12 cellular contexts compared by ENCODE assay signal in the genomic region with DNA sequence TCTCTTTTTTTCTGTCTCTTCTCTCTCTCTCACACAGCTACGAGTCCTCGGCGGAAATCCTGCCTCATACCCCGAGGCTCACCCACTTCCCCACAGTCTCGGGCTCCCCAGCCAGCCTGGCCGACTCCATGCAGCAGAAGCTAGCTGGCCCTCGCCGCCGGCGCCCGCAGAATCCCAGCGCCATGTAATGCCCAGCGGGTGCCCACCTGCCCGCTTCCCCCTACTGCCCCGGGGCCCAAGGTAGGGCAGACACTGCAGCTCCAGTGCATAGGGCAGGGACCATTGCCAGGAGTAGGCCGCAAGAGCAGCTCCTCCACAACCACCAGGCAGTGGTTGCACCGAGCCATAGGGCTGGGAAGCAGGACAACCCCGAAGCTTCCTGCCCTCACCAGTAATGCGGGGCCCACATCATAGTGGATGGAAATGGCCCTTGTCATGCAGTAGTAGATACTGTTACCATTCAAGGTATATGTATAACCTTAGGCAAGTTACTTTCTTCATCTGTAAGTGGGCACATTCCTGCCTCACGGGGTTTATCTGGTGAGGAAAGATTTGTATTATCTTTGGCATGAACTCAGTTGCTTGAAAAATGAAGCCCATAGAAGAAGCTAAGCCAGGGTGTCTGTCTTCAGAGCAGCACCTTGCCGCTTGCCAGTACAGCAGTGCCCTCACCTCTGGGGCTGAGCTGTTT. TPM values are rescaled to one million over a fixed set of nuclear protein-coding genes. Genes with fewer than 3 reads are reported as not detected.
A peak's percentile ranks its signal among the peaks of the same experiment; 100 is the strongest.
DNase-seq lines count a peak whose midpoint lies in the region; ATAC-seq and TF ChIP-seq lines count a peak whose summit lies in the region.
"Had no signal": no experiment of that assay in that cellular context is flagged by ENCODE, and none has a peak within 500 bp of the region (broad histone marks: within the 10 kb centered on the region; RNA-seq: fewer than 3 reads in every experiment).

No MANE protein-coding gene starts in this region.

- H3K4me3 Mint-ChIP-seq in activated CD4-positive, alpha-beta T cell treated with anti-CD3 and anti-CD28 coated beads, Interleukin-2, amount 10 ng/mL, durations not matched to agents 24 days and 14 days: no peak overlapping the region
- no peak overlapping the region for H3K4me3 Mint-ChIP-seq in activated T-helper 1 cell treated with anti-CD3 and anti-CD28 coated beads, Interleukin-12 subunit alpha, Interleukin-12 subunit beta, Interleukin-2, Interleukin-4 antibody, amounts not matched to agents 30 ng/mL and 10 ng/mL and 1 ng/mL, durations not matched to agents 14 hours and 24 hours and 36 hours
- no peak overlapping the region for H3K4me3 Mint-ChIP-seq in stimulated activated naive B cell treated with anti-CD40 and anti-IgM and Interleukin-4, amounts not matched to agents 10 μg/mL and 1 μg/mL and 100 μg/mL, for 72 hours

- peaks cover 36% of the 10 kb centered on the region for H3K36me3 Mint-ChIP-seq in activated CD4-positive, alpha-beta T cell treated with anti-CD3 and anti-CD28 coated beads, Interleukin-2, amount 10 ng/mL, durations not matched to agents 24 days and 14 days (ENCODE audit: low read depth)
- H3K36me3 Mint-ChIP-seq in activated T-helper 1 cell treated with anti-CD3 and anti-CD28 coated beads, Interleukin-12 subunit alpha, Interleukin-12 subunit beta, Interleukin-2, Interleukin-4 antibody, amounts not matched to agents 30 ng/mL and 10 ng/mL and 1 ng/mL, durations not matched to agents 14 hours and 24 hours and 36 hours (ENCODE audit: low read depth): peaks cover 34% of the 10 kb centered on the region
- peaks cover 16 to 19% of the 10 kb centered on the region in 2 donors for H3K36me3 Mint-ChIP-seq in stimulated activated naive B cell treated with anti-CD40 and anti-IgM and Interleukin-4, amounts not matched to agents 10 μg/mL and 1 μg/mL and 100 μg/mL, for 72 hours

- peaks cover 0 to 63% of the 10 kb centered on the region in 2 donors for H3K36me3 ChIP-seq in gastroesophageal sphincter

- 30 to 86% methylated on average over 2 to 12 of the region's 21 CpGs for WGBS in gastroesophageal sphincter (ENCODE audit: low coverage in 1 of 2), 2 donors

- H3K9me3 ChIP-seq in gastroesophageal sphincter: no peaks in the 10 kb centered on the region
- H3K9me3 ChIP-seq: lower lobe of right lung had no signal

- intact Hi-C loops in activated CD4-positive, alpha-beta T cell treated with anti-CD3 and anti-CD28 coated beads, Interleukin-2, amount 10 ng/mL, durations not matched to agents 24 days and 14 days (cut with micrococcal nuclease): loop anchor here (10.0 kb wide), 1 partner anchor 53 kb away; a partner anchor contains a TSS
- intact Hi-C loops in activated T-helper 1 cell treated with anti-CD3 and anti-CD28 coated beads, Interleukin-12 subunit alpha, Interleukin-12 subunit beta, Interleukin-2, Interleukin-4 antibody, amounts not matched to agents 30 ng/mL and 10 ng/mL and 1 ng/mL, durations not matched to agents 14 hours and 24 hours and 36 hours (cut with micrococcal nuclease): no loop called here

- H3K4me1 Mint-ChIP-seq in activated CD4-positive, alpha-beta T cell treated with anti-CD3 and anti-CD28 coated beads, Interleukin-2, amount 10 ng/mL, durations not matched to agents 24 days and 14 days: peaks cover 18% of the 10 kb centered on the region
- peaks cover 26% of the 10 kb centered on the region for H3K4me1 Mint-ChIP-seq in activated T-helper 1 cell treated with anti-CD3 and anti-CD28 coated beads, Interleukin-12 subunit alpha, Interleukin-12 subunit beta, Interleukin-2, Interleukin-4 antibody, amounts not matched to agents 30 ng/mL and 10 ng/mL and 1 ng/mL, durations not matched to agents 14 hours and 24 hours and 36 hours (ENCODE audit: low read depth)
- H3K4me1 Mint-ChIP-seq in stimulated activated naive B cell treated with anti-CD40 and anti-IgM and Interleukin-4, amounts not matched to agents 10 μg/mL and 1 μg/mL and 100 μg/mL, for 72 hours: peaks cover 15 to 50% of the 10 kb centered on the region in 2 donors

- H3K4me3 ChIP-seq in gastroesophageal sphincter: no peak overlapping the region
- H3K4me3 ChIP-seq: lower lobe of right lung had no signal

- H3K27me3 ChIP-seq in gastroesophageal sphincter: no peaks in the 10 kb centered on the region

- H3K9me3 Mint-ChIP-seq in activated CD4-positive, alpha-beta T cell treated with anti-CD3 and anti-CD28 coated beads, Interleukin-2, amount 10 ng/mL, durations not matched to agents 24 days and 14 days: no peaks in the 10 kb centered on the region
- H3K9me3 Mint-ChIP-seq in activated T-helper 1 cell treated with anti-CD3 and anti-CD28 coated beads, Interleukin-12 subunit alpha, Interleukin-12 subunit beta, Interleukin-2, Interleukin-4 antibody, amounts not matched to agents 30 ng/mL and 10 ng/mL and 1 ng/mL, durations not matched to agents 14 hours and 24 hours and 36 hours: no peaks in the 10 kb centered on the region
- no peaks in the 10 kb centered on the region for H3K9me3 Mint-ChIP-seq in stimulated activated naive B cell treated with anti-CD40 and anti-IgM and Interleukin-4, amounts not matched to agents 10 μg/mL and 1 μg/mL and 100 μg/mL, for 72 hours

- TF ChIP-seq EP300 in gastroesophageal sphincter (IDR thresholded peaks at IDR 0.05): no peak

- H3K27ac Mint-ChIP-seq in activated CD4-positive, alpha-beta T cell treated with anti-CD3 and anti-CD28 coated beads, Interleukin-2, amount 10 ng/mL, durations not matched to agents 24 days and 14 days: peak overlapping the region; percentile 1
- peak overlapping the region; percentile 35 for H3K27ac Mint-ChIP-seq in activated T-helper 1 cell treated with anti-CD3 and anti-CD28 coated beads, Interleukin-12 subunit alpha, Interleukin-12 subunit beta, Interleukin-2, Interleukin-4 antibody, amounts not matched to agents 30 ng/mL and 10 ng/mL and 1 ng/mL, durations not matched to agents 14 hours and 24 hours and 36 hours
- peak overlapping the region; percentile 6 for H3K27ac Mint-ChIP-seq in stimulated activated naive B cell treated with anti-CD40 and anti-IgM and Interleukin-4, amounts not matched to agents 10 μg/mL and 1 μg/mL and 100 μg/mL, for 72 hours

- peak; percentile 57 for DNase-seq in activated CD4-positive, alpha-beta T cell treated with anti-CD3 and anti-CD28 coated beads, Interleukin-2, amount 10 ng/mL, durations not matched to agents 24 days and 14 days
- no peak for DNase-seq in activated CD4-positive, alpha-beta T cell treated with anti-CD3 and anti-CD28 coated beads, Interleukin-2, amount 50 U/mL, for 48 hours
- DNase-seq in activated T-helper 1 cell treated with anti-CD3 and anti-CD28 coated beads, Interleukin-12 subunit alpha, Interleukin-12 subunit beta, Interleukin-2, Interleukin-4 antibody, amounts not matched to agents 30 ng/mL and 10 ng/mL and 1 ng/mL, durations not matched to agents 14 hours and 24 hours and 36 hours (ENCODE audit: low spot score): no peak
- no peak for DNase-seq in stimulated activated naive B cell treated with anti-CD40 and anti-IgM and Interleukin-4, amounts not matched to agents 10 μg/mL and 1 μg/mL and 100 μg/mL, for 72 hours
- no peak for DNase-seq in Kasumi-1 (lab: John Stamatoyannopoulos, UW)
- DNase-seq in HUDEP-2 (lab: John Stamatoyannopoulos, UW; ENCODE audit: unreplicated experiment in 76 of 76): no peak
- DNase-seq: ACHN; activated T-cell treated with anti-CD3 and anti-CD28 coated beads, Interleukin-2, amount 50 U/mL, for 48 hours; lower lobe of right lung; SW 1271 had no signal

- peaks cover 0 to 57% (median 17%) of the 10 kb centered on the region in 3 donors for H3K4me1 ChIP-seq in gastroesophageal sphincter

- peak overlapping the region; percentile 55 to 98 (median 88) for H3K27ac ChIP-seq in gastroesophageal sphincter

- TF ChIP-seq CTCF in gastroesophageal sphincter (IDR thresholded peaks at IDR 0.05): peak in 1 of 4 experiments; percentile 21

- ATAC-seq in gastroesophageal sphincter (no peak), GM19023 (IDR thresholded peaks at IDR 0.05; ENCODE audit: unreplicated experiment) (no peak)
- no peak for ATAC-seq in stimulated activated naive B cell treated with anti-CD40 and anti-IgM and Interleukin-4, amounts not matched to agents 10 μg/mL and 1 μg/mL and 100 μg/mL, for 72 hours (replicated peaks)
- ATAC-seq: lower lobe of right lung had no signal

- TF ChIP-seq POLR2A in gastroesophageal sphincter (IDR thresholded peaks at IDR 0.05): no peak

- H3K27me3 Mint-ChIP-seq in activated CD4-positive, alpha-beta T cell treated with anti-CD3 and anti-CD28 coated beads, Interleukin-2, amount 10 ng/mL, durations not matched to agents 24 days and 14 days: no peaks in the 10 kb centered on the region
- H3K27me3 Mint-ChIP-seq in activated T-helper 1 cell treated with anti-CD3 and anti-CD28 coated beads, Interleukin-12 subunit alpha, Interleukin-12 subunit beta, Interleukin-2, Interleukin-4 antibody, amounts not matched to agents 30 ng/mL and 10 ng/mL and 1 ng/mL, durations not matched to agents 14 hours and 24 hours and 36 hours (ENCODE audit: insufficient read depth): no peaks in the 10 kb centered on the region
- no peaks in the 10 kb centered on the region for H3K27me3 Mint-ChIP-seq in stimulated activated naive B cell treated with anti-CD40 and anti-IgM and Interleukin-4, amounts not matched to agents 10 μg/mL and 1 μg/mL and 100 μg/mL, for 72 hours

RNA-seq across cellular contexts. Expression of a gene that starts 36.9 kb away (rescaled TPM):
- 2.7 and 2.9 TPM in 2 replicates for total RNA-seq in activated CD4-positive, alpha-beta T cell treated with anti-CD3 and anti-CD28 coated beads, Interleukin-2, amount 10 ng/mL, durations not matched to agents 24 days and 14 days
- total RNA-seq in activated T-helper 1 cell treated with anti-CD3 and anti-CD28 coated beads, Interleukin-12 subunit alpha, Interleukin-12 subunit beta, Interleukin-2, Interleukin-4 antibody, amounts not matched to agents 30 ng/mL and 10 ng/mL and 1 ng/mL, durations not matched to agents 14 hours and 24 hours and 36 hours: 3.4 and 4.0 TPM in 2 replicates
- 100 to 1,000 TPM; 221 to 714 (median 372) TPM for total RNA-seq in gastroesophageal sphincter

RNA-seq across cellular contexts. Expression of a gene that starts 53.9 kb away (rescaled TPM):
- 181 and 193 TPM in 2 replicates for total RNA-seq in activated CD4-positive, alpha-beta T cell treated with anti-CD3 and anti-CD28 coated beads, Interleukin-2, amount 10 ng/mL, durations not matched to agents 24 days and 14 days
- 215 and 228 TPM in 2 replicates for total RNA-seq in activated T-helper 1 cell treated with anti-CD3 and anti-CD28 coated beads, Interleukin-12 subunit alpha, Interleukin-12 subunit beta, Interleukin-2, Interleukin-4 antibody, amounts not matched to agents 30 ng/mL and 10 ng/mL and 1 ng/mL, durations not matched to agents 14 hours and 24 hours and 36 hours
- 10 to 100 TPM; 39.1 to 55.9 (median 44.8) TPM for total RNA-seq in gastroesophageal sphincter

Comparison
In these comparisons a context has a peak if more than half of its experiments do, and no peak if none do; other contexts are left out.
1. RNA of a gene that starts 36.9 kb away (total RNA-seq): 221 to 714 TPM in gastroesophageal sphincter; 3.4 to 4.0 TPM in activated T-helper 1 cell treated with anti-CD3 and anti-CD28 coated beads, Interleukin-12 subunit alpha, Interleukin-12 subunit beta, Interleukin-2, Interleukin-4 antibody, amounts not matched to agents 30 ng/mL and 10 ng/mL and 1 ng/mL, durations not matched to agents 14 hours and 24 hours and 36 hours and 2.7 to 2.9 TPM in activated CD4-positive, alpha-beta T cell treated with anti-CD3 and anti-CD28 coated beads, Interleukin-2, amount 10 ng/mL, durations not matched to agents 24 days and 14 days; every median in the first group is over 10 times any median in the second.
2. Peak in every context shown above with its lines, with median percentiles within 50 percentile points of each other: H3K27ac Mint-ChIP-seq.